8 cellular contexts compared by ENCODE assay signal in the genomic region with DNA sequence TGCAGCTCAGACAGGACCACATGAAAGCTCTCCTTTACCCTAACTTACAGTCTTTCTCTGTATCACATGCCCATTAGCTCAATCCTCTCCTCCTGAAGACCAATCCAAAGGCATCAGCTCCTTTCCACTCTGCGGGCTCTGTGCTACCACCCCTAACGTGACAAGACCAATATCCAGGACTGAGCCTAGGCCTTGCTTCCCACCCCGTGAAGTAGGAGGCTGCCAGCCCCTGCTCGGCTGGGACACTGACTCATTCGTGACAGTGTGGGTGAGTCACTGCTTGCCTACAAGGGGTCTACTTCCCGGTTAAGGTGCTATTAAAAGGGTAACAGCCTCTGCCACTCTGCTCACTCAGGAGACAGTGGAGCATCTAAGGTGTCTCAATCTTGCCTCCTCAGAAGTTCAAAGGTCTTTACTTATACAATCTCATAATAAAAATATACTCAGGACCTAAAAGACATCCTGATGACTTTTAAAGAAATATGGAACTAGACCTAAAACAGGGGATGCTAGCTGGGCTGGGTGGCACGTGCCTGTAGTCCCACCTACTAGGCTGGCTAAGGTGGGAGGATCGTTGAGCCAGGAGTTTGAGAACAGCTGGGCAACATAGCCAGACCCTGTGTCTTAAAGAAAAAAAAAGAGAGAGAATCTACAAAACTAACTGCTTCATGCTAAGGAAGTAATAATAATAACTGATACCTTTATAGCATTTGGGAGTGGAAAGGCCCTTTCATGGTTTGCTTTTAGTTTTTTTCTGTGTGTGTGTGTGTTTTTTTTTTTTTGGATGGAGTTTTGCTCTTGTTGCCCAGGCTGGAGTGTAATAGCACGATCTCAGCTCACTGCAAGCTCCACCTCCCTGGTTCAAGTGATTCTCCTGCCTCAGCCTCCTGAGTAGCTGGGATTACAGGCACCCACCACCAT.
A peak's percentile ranks its signal among the peaks of the same experiment; 100 is the strongest.
DNase-seq lines count a peak whose midpoint lies in the region; ATAC-seq and TF ChIP-seq lines count a peak whose summit lies in the region.

No MANE protein-coding gene starts in this region.

- no peak for TF ChIP-seq CTCF in RWPE1 (conservative IDR thresholded peaks at IDR 0.05; ENCODE audit: low read depth)

- CTCF ChIA-PET in RWPE1 (lab: Yijun Ruan, JAX): interaction anchor here (0.6 to 0.7 kb wide), 2 partner anchors 8 to 39 kb away, joined by 4 read pairs; no protein-coding TSS in a partner anchor

- DNase-seq in EL: peak; percentile 94
- peak; percentile 73 for DNase-seq in RWPE1 (ENCODE audit: low spot score)
- peak; percentile 61 for DNase-seq in fibroblast of gingiva (ENCODE audit: low read depth)
- peak; percentile 52 for DNase-seq in stimulated activated CD4-positive, alpha-beta T cell treated with anti-CD3 and anti-CD28 coated beads, Interleukin-15, amount 100 ng/mL, for 24 hours
- DNase-seq in NCI-H345 (lab: John Stamatoyannopoulos, UW): no peak
- DNase-seq in HuH-7.5 (ENCODE audit: low spot score): no peak
- DNase-seq in NCI-H446 treated with DMSO at 0.1 percent for 48 hours (lab: John Stamatoyannopoulos, UW): no peak

- no peak for ATAC-seq in HG02938 (IDR thresholded peaks at IDR 0.05; ENCODE audit: unreplicated experiment)

- POLR2A ChIA-PET in RWPE1 (lab: Yijun Ruan, JAX; ENCODE audit: low non-redundant PET): no interaction called here

- H3K27ac ChIP-seq in RWPE1: peak overlapping the region; percentile 69

Comparison
In these comparisons a context has a peak if more than half of its experiments do, and no peak if none do; other contexts are left out.
1. DNase-seq: peak in EL (single experiment), RWPE1 (single experiment), fibroblast of gingiva (single experiment) and stimulated activated CD4-positive, alpha-beta T cell treated with anti-CD3 and anti-CD28 coated beads, Interleukin-15, amount 100 ng/mL, for 24 hours (single experiment); none in NCI-H345 (single experiment), HuH-7.5 (single experiment) and NCI-H446 treated with DMSO at 0.1 percent for 48 hours (single experiment).